8 cellular contexts compared by ENCODE assay signal in the genomic region with DNA sequence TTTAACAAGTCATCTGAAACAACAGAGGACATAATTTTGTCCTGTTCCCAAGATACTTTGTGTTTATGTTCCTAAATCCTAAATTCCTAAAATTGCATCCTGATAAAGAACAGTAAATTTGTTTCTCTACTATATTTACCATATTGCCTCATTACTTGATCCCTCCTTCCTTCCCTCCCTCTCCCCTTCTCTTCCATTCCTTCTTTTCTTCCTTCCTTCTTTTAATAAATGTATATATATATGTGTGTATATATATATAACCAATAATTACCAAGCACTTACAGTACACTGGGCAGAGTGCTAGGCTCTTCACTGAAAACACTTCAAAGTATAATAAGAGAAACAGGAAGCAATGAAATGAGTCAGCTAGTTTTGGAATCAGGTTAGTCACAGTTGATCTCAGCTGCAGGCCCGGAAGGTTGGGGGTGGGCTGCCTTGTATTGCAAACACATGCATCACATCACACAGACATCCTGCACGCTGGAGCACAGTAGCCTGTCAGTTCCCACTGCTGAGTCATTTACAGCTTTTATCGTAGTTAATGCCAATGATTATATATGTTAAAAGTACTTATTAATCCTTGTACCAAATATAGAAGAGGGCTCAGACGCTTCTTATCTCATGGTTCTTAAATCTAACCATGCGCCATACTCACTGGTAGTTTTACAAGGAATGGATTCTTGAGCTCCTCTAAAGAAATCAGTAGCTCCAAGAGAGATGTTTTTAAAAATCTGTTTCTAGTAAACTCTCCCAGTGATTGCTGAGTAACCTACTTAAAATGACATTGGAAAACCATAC.
A peak's percentile ranks its signal among the peaks of the same experiment; 100 is the strongest.
DNase-seq lines count a peak whose midpoint lies in the region; ATAC-seq and TF ChIP-seq lines count a peak whose summit lies in the region.

No MANE protein-coding gene starts in this region.

- POLR2A ChIA-PET in BJ (lab: Charles Lee), result no interaction called here

- CTCF ChIA-PET in BJ (lab: Yijun Ruan, JAX), result no interaction called here

- intact Hi-C loops in sciatic nerve (cut with DNase I), result no loop called here

- ATAC-seq in GM18907 (IDR thresholded peaks at IDR 0.05; ENCODE audit: unreplicated experiment) (peak; percentile 94), HG03066 (IDR thresholded peaks at IDR 0.05; ENCODE audit: low read depth, unreplicated experiment) (peak; percentile 89), sciatic nerve (no peak)

- H3K36me3 ChIP-seq in BJ (ENCODE audit: control insufficient read depth, insufficient read depth, low read length), result no peaks in the 10 kb centered on the region

- H3K4me3 ChIP-seq in BJ (ENCODE audit: low read depth, low read length), result no peak overlapping the region
- H3K4me3 ChIP-seq in skeletal muscle cell (ENCODE audit: low read depth, low read length), result no peak overlapping the region

- H3K27me3 ChIP-seq in BJ (ENCODE audit: control insufficient read depth, insufficient read depth, low read length), result no peaks in the 10 kb centered on the region

- no peak for TF ChIP-seq CTCF in BJ (IDR thresholded peaks at IDR 0.05; ENCODE audit: insufficient read depth, low read depth, low read length)

- DNase-seq in BJ (ENCODE audit: low read depth) (peak; percentile 32), NCI-H2196 (lab: John Stamatoyannopoulos, UW; ENCODE audit: unreplicated experiment) (peak; percentile 37), fibroblast of gingiva (ENCODE audit: low read depth) (peak; percentile 29), skeletal muscle cell (ENCODE audit: low read depth) (peak; percentile 94), sciatic nerve (ENCODE audit: low spot score) (no peak)
- DNase-seq in activated CD4-positive, CD25-positive, alpha-beta regulatory T cell (lab: John Stamatoyannopoulos, UW), result peak; percentile 24 to 38 (median 28)
